1 cellular context compared by ENCODE assay signal in genomic region chr2:232588680-232589585, GRCh38.
TF ChIP-seq lines count a peak whose summit lies in the region.

No MANE protein-coding gene starts in this region.

TF ChIP-seq in GM23338, 12 proteins besides CTCF, POLR2A, EP300 and RAD21:
- TF ChIP-seq ZNF114 (CRISPR knock-in tag; IDR thresholded peaks at IDR 0.05) (no peak), REST (IDR thresholded peaks at IDR 0.05; ENCODE audit: unreplicated experiment) (no peak), ZNF462 (CRISPR knock-in tag; IDR thresholded peaks at IDR 0.05) (no peak), JUNB (IDR thresholded peaks at IDR 0.05; ENCODE audit: unreplicated experiment) (no peak), NANOG (IDR thresholded peaks at IDR 0.05; ENCODE audit: borderline replicate concordance) (no peak), EZH2phosphoT487 (IDR thresholded peaks at IDR 0.05; ENCODE audit: unreplicated experiment) (no peak), ZNF331 (CRISPR knock-in tag; IDR thresholded peaks at IDR 0.05; ENCODE audit: low read depth) (no peak), ETS1 (IDR thresholded peaks at IDR 0.05) (no peak), EZH2 (IDR thresholded peaks at IDR 0.05; ENCODE audit: low read depth, unreplicated experiment) (no peak)
TF ChIP-seq in GM23338: peak in this region for 0.
